ENCODE assay signal across 1 cellular context in the genomic region with DNA sequence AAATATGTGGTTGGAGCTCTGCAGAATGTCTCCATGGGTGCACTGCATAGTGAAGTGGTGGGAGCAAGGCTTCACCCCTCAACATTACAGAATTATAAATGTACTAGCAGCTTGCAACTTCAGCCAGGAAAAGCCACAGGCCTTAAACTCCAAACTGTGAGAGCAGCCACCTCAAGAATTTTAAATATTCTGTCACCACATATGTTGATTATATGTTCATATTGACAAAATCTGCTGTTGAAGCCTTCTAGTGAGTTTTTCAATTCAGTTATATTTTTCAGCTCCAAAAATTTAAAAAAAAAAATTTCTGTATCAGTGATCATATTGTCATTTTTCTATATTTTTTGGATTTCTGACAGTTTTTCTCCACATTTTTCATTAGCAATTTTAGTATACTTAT.
TF ChIP-seq lines count a peak whose summit lies in the region.

No MANE protein-coding gene starts in this region.

TF ChIP-seq in K562, 482 proteins besides CTCF, POLR2A, EP300 and RAD21 (continued from another document):
- TF ChIP-seq, protein P1, sequence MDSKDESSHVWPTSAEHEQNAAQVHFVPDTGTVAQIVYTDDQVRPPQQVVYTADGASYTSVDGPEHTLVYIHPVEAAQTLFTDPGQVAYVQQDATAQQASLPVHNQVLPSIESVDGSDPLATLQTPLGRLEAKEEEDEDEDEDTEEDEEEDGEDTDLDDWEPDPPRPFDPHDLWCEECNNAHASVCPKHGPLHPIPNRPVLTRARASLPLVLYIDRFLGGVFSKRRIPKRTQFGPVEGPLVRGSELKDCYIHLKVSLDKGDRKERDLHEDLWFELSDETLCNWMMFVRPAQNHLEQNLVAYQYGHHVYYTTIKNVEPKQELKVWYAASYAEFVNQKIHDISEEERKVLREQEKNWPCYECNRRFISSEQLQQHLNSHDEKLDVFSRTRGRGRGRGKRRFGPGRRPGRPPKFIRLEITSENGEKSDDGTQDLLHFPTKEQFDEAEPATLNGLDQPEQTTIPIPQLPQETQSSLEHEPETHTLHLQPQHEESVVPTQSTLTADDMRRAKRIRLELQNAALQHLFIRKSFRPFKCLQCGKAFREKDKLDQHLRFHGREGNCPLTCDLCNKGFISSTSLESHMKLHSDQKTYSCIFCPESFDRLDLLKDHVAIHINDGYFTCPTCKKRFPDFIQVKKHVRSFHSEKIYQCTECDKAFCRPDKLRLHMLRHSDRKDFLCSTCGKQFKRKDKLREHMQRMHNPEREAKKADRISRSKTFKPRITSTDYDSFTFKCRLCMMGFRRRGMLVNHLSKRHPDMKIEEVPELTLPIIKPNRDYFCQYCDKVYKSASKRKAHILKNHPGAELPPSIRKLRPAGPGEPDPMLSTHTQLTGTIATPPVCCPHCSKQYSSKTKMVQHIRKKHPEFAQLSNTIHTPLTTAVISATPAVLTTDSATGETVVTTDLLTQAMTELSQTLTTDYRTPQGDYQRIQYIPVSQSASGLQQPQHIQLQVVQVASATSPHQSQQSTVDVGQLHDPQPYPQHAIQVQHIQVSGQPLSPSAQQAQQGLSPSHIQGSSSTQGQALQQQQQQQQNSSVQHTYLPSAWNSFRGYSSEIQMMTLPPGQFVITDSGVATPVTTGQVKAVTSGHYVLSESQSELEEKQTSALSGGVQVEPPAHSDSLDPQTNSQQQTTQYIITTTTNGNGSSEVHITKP (IDR thresholded peaks at IDR 0.05; ENCODE audit: partially characterized antibody), result no peak
- TF ChIP-seq FOXJ2 (tag; IDR thresholded peaks at IDR 0.05), result no peak
- TF ChIP-seq HNRNPLL (IDR thresholded peaks at IDR 0.05; ENCODE audit: low read depth, low read length, poor library complexity, severe bottlenecking), result no peak
- TF ChIP-seq, protein P2, sequence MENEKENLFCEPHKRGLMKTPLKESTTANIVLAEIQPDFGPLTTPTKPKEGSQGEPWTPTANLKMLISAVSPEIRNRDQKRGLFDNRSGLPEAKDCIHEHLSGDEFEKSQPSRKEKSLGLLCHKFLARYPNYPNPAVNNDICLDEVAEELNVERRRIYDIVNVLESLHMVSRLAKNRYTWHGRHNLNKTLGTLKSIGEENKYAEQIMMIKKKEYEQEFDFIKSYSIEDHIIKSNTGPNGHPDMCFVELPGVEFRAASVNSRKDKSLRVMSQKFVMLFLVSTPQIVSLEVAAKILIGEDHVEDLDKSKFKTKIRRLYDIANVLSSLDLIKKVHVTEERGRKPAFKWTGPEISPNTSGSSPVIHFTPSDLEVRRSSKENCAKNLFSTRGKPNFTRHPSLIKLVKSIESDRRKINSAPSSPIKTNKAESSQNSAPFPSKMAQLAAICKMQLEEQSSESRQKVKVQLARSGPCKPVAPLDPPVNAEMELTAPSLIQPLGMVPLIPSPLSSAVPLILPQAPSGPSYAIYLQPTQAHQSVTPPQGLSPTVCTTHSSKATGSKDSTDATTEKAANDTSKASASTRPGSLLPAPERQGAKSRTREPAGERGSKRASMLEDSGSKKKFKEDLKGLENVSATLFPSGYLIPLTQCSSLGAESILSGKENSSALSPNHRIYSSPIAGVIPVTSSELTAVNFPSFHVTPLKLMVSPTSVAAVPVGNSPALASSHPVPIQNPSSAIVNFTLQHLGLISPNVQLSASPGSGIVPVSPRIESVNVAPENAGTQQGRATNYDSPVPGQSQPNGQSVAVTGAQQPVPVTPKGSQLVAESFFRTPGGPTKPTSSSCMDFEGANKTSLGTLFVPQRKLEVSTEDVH (IDR thresholded peaks at IDR 0.05; ENCODE audit: low read depth, partially characterized antibody), result no peak
- no peak for TF ChIP-seq TEAD2 (tag; IDR thresholded peaks at IDR 0.05)
- TF ChIP-seq, protein P3, sequence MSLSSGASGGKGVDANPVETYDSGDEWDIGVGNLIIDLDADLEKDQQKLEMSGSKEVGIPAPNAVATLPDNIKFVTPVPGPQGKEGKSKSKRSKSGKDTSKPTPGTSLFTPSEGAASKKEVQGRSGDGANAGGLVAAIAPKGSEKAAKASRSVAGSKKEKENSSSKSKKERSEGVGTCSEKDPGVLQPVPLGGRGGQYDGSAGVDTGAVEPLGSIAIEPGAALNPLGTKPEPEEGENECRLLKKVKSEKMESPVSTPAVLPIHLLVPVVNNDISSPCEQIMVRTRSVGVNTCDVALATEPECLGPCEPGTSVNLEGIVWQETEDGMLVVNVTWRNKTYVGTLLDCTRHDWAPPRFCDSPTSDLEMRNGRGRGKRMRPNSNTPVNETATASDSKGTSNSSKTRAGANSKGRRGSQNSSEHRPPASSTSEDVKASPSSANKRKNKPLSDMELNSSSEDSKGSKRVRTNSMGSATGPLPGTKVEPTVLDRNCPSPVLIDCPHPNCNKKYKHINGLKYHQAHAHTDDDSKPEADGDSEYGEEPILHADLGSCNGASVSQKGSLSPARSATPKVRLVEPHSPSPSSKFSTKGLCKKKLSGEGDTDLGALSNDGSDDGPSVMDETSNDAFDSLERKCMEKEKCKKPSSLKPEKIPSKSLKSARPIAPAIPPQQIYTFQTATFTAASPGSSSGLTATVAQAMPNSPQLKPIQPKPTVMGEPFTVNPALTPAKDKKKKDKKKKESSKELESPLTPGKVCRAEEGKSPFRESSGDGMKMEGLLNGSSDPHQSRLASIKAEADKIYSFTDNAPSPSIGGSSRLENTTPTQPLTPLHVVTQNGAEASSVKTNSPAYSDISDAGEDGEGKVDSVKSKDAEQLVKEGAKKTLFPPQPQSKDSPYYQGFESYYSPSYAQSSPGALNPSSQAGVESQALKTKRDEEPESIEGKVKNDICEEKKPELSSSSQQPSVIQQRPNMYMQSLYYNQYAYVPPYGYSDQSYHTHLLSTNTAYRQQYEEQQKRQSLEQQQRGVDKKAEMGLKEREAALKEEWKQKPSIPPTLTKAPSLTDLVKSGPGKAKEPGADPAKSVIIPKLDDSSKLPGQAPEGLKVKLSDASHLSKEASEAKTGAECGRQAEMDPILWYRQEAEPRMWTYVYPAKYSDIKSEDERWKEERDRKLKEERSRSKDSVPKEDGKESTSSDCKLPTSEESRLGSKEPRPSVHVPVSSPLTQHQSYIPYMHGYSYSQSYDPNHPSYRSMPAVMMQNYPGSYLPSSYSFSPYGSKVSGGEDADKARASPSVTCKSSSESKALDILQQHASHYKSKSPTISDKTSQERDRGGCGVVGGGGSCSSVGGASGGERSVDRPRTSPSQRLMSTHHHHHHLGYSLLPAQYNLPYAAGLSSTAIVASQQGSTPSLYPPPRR (CRISPR knock-in tag; IDR thresholded peaks at IDR 0.05; ENCODE audit: borderline replicate concordance), result no peak
- TF ChIP-seq FOXA3 (CRISPR knock-in tag; conservative IDR thresholded peaks at IDR 0.05 in 1 of 2, IDR thresholded peaks at IDR 0.05 in 1 of 2), result peak in 1 of 2 experiments; percentile 58; a peak in 2 of 4 replicates
- no peak for TF ChIP-seq MAFG (tag; conservative IDR thresholded peaks at IDR 0.05)
- TF ChIP-seq, protein P4, sequence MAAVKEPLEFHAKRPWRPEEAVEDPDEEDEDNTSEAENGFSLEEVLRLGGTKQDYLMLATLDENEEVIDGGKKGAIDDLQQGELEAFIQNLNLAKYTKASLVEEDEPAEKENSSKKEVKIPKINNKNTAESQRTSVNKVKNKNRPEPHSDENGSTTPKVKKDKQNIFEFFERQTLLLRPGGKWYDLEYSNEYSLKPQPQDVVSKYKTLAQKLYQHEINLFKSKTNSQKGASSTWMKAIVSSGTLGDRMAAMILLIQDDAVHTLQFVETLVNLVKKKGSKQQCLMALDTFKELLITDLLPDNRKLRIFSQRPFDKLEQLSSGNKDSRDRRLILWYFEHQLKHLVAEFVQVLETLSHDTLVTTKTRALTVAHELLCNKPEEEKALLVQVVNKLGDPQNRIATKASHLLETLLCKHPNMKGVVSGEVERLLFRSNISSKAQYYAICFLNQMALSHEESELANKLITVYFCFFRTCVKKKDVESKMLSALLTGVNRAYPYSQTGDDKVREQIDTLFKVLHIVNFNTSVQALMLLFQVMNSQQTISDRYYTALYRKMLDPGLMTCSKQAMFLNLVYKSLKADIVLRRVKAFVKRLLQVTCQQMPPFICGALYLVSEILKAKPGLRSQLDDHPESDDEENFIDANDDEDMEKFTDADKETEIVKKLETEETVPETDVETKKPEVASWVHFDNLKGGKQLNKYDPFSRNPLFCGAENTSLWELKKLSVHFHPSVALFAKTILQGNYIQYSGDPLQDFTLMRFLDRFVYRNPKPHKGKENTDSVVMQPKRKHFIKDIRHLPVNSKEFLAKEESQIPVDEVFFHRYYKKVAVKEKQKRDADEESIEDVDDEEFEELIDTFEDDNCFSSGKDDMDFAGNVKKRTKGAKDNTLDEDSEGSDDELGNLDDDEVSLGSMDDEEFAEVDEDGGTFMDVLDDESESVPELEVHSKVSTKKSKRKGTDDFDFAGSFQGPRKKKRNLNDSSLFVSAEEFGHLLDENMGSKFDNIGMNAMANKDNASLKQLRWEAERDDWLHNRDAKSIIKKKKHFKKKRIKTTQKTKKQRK (IDR thresholded peaks at IDR 0.05; ENCODE audit: borderline replicate concordance, low read depth, low read length), result no peak
- TF ChIP-seq ARID1B (IDR thresholded peaks at IDR 0.05), result no peak
- TF ChIP-seq, protein P5, sequence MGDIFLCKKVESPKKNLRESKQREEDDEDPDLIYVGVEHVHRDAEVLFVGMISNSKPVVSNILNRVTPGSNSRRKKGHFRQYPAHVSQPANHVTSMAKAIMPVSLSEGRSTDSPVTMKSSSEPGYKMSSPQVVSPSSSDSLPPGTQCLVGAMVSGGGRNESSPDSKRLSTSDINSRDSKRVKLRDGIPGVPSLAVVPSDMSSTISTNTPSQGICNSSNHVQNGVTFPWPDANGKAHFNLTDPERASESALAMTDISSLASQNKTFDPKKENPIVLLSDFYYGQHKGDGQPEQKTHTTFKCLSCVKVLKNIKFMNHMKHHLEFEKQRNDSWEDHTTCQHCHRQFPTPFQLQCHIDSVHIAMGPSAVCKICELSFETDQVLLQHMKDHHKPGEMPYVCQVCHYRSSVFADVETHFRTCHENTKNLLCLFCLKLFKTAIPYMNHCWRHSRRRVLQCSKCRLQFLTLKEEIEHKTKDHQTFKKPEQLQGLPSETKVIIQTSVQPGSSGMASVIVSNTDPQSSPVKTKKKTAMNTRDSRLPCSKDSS (IDR thresholded peaks at IDR 0.05; ENCODE audit: low read depth, partially characterized antibody), result peak; percentile 84
- no peak for TF ChIP-seq HMG20A (CRISPR knock-in tag; conservative IDR thresholded peaks at IDR 0.05)
- TF ChIP-seq ZFPM2 (CRISPR knock-in tag; IDR thresholded peaks at IDR 0.05), result no peak
